Comparison of ENCODE assay signal across 1 cellular context in genomic region chr7:2553108-2553507, GRCh38.
TF ChIP-seq lines count a peak whose summit lies in the region.

No MANE protein-coding gene starts in this region.

TF ChIP-seq in SK-N-SH treated with all-trans-retinoic acid at 6 μM for 48 hours, 23 proteins besides CTCF, POLR2A, EP300 and RAD21 (continued from another document):
- no peak for TF ChIP-seq TSHZ2 (CRISPR knock-in tag; IDR thresholded peaks at IDR 0.05)
- no peak for TF ChIP-seq CSDC2 (CRISPR knock-in tag; IDR thresholded peaks at IDR 0.05)
- no peak for TF ChIP-seq PATZ1 (CRISPR knock-in tag; IDR thresholded peaks at IDR 0.05; ENCODE audit: borderline replicate concordance)
- no peak for TF ChIP-seq ISL1 (CRISPR knock-in tag; IDR thresholded peaks at IDR 0.05)
- no peak for TF ChIP-seq BACH2 (CRISPR knock-in tag; IDR thresholded peaks at IDR 0.05; ENCODE audit: borderline replicate concordance)
- TF ChIP-seq TCF4 (CRISPR knock-in tag; IDR thresholded peaks at IDR 0.05; ENCODE audit: borderline replicate concordance), result no peak
- no peak for TF ChIP-seq POU6F1 (CRISPR knock-in tag; IDR thresholded peaks at IDR 0.05; ENCODE audit: borderline replicate concordance, low read depth)
- no peak for TF ChIP-seq PPARA (CRISPR knock-in tag; IDR thresholded peaks at IDR 0.05; ENCODE audit: borderline replicate concordance)
- TF ChIP-seq ZNF8 (CRISPR knock-in tag; IDR thresholded peaks at IDR 0.05), result no peak
- TF ChIP-seq ESRRG (CRISPR knock-in tag; IDR thresholded peaks at IDR 0.05), result no peak
- TF ChIP-seq ZNF565 (CRISPR knock-in tag; conservative IDR thresholded peaks at IDR 0.05; ENCODE audit: low read depth), result no peak
- TF ChIP-seq RARB (CRISPR knock-in tag; IDR thresholded peaks at IDR 0.05), result no peak
- TF ChIP-seq SNAI2 (CRISPR knock-in tag; IDR thresholded peaks at IDR 0.05), result no peak
- TF ChIP-seq OSR1 (CRISPR knock-in tag; IDR thresholded peaks at IDR 0.05), result no peak
- no peak for TF ChIP-seq ZFP30 (CRISPR knock-in tag; IDR thresholded peaks at IDR 0.05)
TF ChIP-seq in SK-N-SH treated with all-trans-retinoic acid at 6 μM for 48 hours: peak in this region for 0.
